ENCODE assay signal across 21 cellular contexts in the genomic region with DNA sequence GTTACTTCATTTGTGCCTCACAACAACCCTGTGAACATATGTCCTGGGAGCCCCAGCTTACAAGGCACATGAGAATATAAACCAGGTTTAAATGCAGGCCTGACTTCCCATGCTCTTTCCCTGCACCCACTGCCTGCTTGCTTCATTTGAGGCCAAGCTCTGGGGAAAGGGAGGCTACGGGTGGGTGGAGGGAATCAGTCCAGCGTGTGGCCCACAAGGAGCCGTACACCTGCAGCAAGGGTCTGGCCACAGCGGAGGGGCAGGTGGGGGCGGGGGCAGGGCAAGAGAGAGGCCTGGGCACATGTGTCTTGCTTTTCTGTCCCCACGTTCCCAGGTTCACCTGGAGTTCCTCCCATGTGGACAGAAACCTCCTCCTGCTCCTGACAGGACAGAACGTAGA. TPM values are rescaled to one million over a fixed set of nuclear protein-coding genes. Genes with fewer than 3 reads are reported as not detected.
"Had no signal": no experiment of that assay in that cellular context is flagged by ENCODE, and none has a peak within 500 bp of the region (broad histone marks: within the 10 kb centered on the region; RNA-seq: fewer than 3 reads in every experiment).

No MANE protein-coding gene starts in this region.

- H3K27me3 ChIP-seq: pancreas, right lobe of liver, upper lobe of left lung, uterus had no signal

- H3K4me3 ChIP-seq: coronary artery, heart left ventricle, mucosa of descending colon, pancreas, prostate gland, right lobe of liver, tibial artery, upper lobe of left lung, uterus had no signal

- H3K36me3 ChIP-seq: heart left ventricle, right lobe of liver, tibial artery, upper lobe of left lung, uterus had no signal

- H3K27ac ChIP-seq: coronary artery, heart left ventricle, pancreas, right lobe of liver, tibial artery, upper lobe of left lung, uterus had no signal

- DNase-seq: effector CD4-positive, alpha-beta T cell; endodermal cell; heart left ventricle; hippocampal formation; mucosa of descending colon; natural killer cell; nucleus accumbens; pancreas; retina; right lobe of liver; stimulated activated CD4-positive, alpha-beta T cell treated with anti-CD3 and anti-CD28 coated beads, Interleukin-4, amount 100 ng/mL, for 1 hour; stimulated activated CD8-positive, alpha-beta memory T cell treated with anti-CD3 and anti-CD28 coated beads, Interleukin-4, amount 100 ng/mL, for 48 hours; tibial artery; uterus had no signal

- H3K4me1 ChIP-seq: pancreas, right lobe of liver, uterus had no signal

- H3K9me3 ChIP-seq: heart left ventricle, mucosa of descending colon, pancreas, prostate gland, right lobe of liver, tibial artery, upper lobe of left lung, uterus had no signal

RNA-seq across cellular contexts. Expression of gene FAM83F, which starts 26.2 kb away (rescaled TPM):
- total RNA-seq: dermis microvascular lymphatic vessel endothelial cell, endothelial cell of umbilical vein, fibroblast of lung, myocyte had no signal
- polyA plus RNA-seq: endothelial cell of umbilical vein, fibroblast of lung had no signal
